ENCODE assay signal across 12 cellular contexts in the genomic region with DNA sequence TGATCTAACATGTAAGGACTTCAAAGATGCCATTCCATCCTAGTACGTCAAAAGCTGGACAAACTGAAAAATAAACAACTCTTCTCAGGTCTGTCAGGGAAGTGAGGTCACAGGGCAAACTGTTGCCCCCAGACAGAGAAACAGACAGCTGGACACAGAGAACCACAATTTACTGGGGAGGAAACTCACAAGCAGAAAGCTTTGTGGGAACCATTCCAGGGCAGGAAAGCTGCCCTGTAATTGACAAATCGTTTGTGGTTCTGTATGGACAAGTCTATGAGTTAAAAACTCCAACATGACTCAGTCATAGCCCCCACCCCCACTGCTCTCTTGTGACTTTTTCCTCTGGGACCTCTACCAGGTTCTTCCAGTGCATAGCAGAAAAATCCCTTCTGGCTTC. TPM values are rescaled to one million over a fixed set of nuclear protein-coding genes. Genes with fewer than 3 reads are reported as not detected.
DNase-seq lines count a peak whose midpoint lies in the region; ATAC-seq, FAIRE-seq and TF ChIP-seq lines count a peak whose summit lies in the region.
"Had no signal": no experiment of that assay in that cellular context is flagged by ENCODE, and none has a peak within 500 bp of the region (broad histone marks: within the 10 kb centered on the region; RNA-seq: fewer than 3 reads in every experiment).

No MANE protein-coding gene starts in this region.

- H4K20me1 ChIP-seq in astrocyte (ENCODE audit: insufficient read depth, low read length), result no peaks in the 10 kb centered on the region

- no peak overlapping the region for H2AFZ ChIP-seq in astrocyte (ENCODE audit: low read depth, low read length)

- peaks cover 15% of the 10 kb centered on the region for H3K9me3 Mint-ChIP-seq in MCF 10A (ENCODE audit: unreplicated experiment)
- H3K9me3 Mint-ChIP-seq in astrocyte (ENCODE audit: unreplicated experiment), result peaks cover 24% of the 10 kb centered on the region

- H3K4me1 Mint-ChIP-seq in MCF 10A (ENCODE audit: insufficient read depth, unreplicated experiment), result peaks cover 11% of the 10 kb centered on the region
- H3K4me1 Mint-ChIP-seq in astrocyte (ENCODE audit: low read depth, unreplicated experiment), result peaks cover 9% of the 10 kb centered on the region

- TF ChIP-seq CTCF in MCF 10A (IDR thresholded peaks at IDR 0.05; ENCODE audit: unreplicated experiment) (no peak), breast epithelium (IDR thresholded peaks at IDR 0.05) (no peak), astrocyte (IDR thresholded peaks at IDR 0.05; ENCODE audit: insufficient read depth, low read depth, low read length) (no peak)

- no peak overlapping the region for H3K27ac Mint-ChIP-seq in MCF 10A (ENCODE audit: low read depth, unreplicated experiment)
- peak overlapping the region; percentile 92 for H3K27ac Mint-ChIP-seq in astrocyte (ENCODE audit: unreplicated experiment)
- H3K27ac Mint-ChIP-seq: T-cell, type B pancreatic cell had no signal

- ATAC-seq in GM19395 (IDR thresholded peaks at IDR 0.05; ENCODE audit: unreplicated experiment), result no peak
- ATAC-seq in GM19023 (IDR thresholded peaks at IDR 0.05; ENCODE audit: unreplicated experiment), result no peak
- ATAC-seq: left colon, T-cell had no signal

- H3K27me3 ChIP-seq in breast epithelium (no peaks in the 10 kb centered on the region), astrocyte (ENCODE audit: insufficient read depth, low read length) (no peaks in the 10 kb centered on the region), H7 (ENCODE audit: control insufficient read depth, insufficient read depth, low read length) (no peaks in the 10 kb centered on the region)

- H3K4me2 ChIP-seq in astrocyte (ENCODE audit: low read length), result peak overlapping the region; percentile 49

- no TSS peak for BruUV-seq in MCF 10A (replicated peaks; lab: Mats Ljungman, UMichigan)

- intact Hi-C loops in MCF 10A (cut with micrococcal nuclease) (no loop called here), breast epithelium (cut with DNase I; ENCODE audit: low total_unique reads) (no loop called here)

- no peak overlapping the region for H3K4me3 Mint-ChIP-seq in MCF 10A (ENCODE audit: unreplicated experiment)
- H3K4me3 Mint-ChIP-seq in astrocyte (ENCODE audit: unreplicated experiment), result no peak overlapping the region
- H3K4me3 Mint-ChIP-seq: T-cell, type B pancreatic cell had no signal

- H3K36me3 Mint-ChIP-seq in MCF 10A (ENCODE audit: insufficient read depth, unreplicated experiment) (no peaks in the 10 kb centered on the region), astrocyte (ENCODE audit: low read depth, unreplicated experiment) (peaks cover 6% of the 10 kb centered on the region)
- H3K36me3 Mint-ChIP-seq: T-cell, type B pancreatic cell had no signal

- H3K36me3 ChIP-seq in breast epithelium (no peaks in the 10 kb centered on the region), astrocyte (ENCODE audit: insufficient read depth, low read length) (no peaks in the 10 kb centered on the region), H7 (replicated peaks; ENCODE audit: control insufficient read depth, insufficient read depth, low read length) (no peaks in the 10 kb centered on the region)

- POLR2A ChIA-PET in MCF 10A (lab: Yijun Ruan, JAX), result interaction anchor here (0.7 to 3.9 kb wide), 8 partner anchors 15 to 1207 kb away, joined by 3 to 44 read pairs (median 4); partner anchors contain the start of genes MCEE, MPHOSPH10 and NAGK

- H3K9me3 ChIP-seq in breast epithelium (no peaks in the 10 kb centered on the region), astrocyte (ENCODE audit: insufficient read depth, low read depth, low read length) (no peaks in the 10 kb centered on the region)

- H3K27me3 Mint-ChIP-seq in MCF 10A (ENCODE audit: insufficient read depth, unreplicated experiment), result no peaks in the 10 kb centered on the region
- no peaks in the 10 kb centered on the region for H3K27me3 Mint-ChIP-seq in astrocyte (ENCODE audit: low read depth, unreplicated experiment)

- H3K4me1 ChIP-seq in breast epithelium (no peaks in the 10 kb centered on the region), astrocyte (ENCODE audit: insufficient read depth, low read length) (peaks cover 3% of the 10 kb centered on the region)

- H3K9ac ChIP-seq in astrocyte (ENCODE audit: low read length), result peak overlapping the region; percentile 13

- CTCF ChIA-PET in MCF 10A (lab: Yijun Ruan, JAX), result interaction anchor here (1.0 to 4.4 kb wide), 4 partner anchors 10 to 100 kb away, joined by 3 to 30 read pairs (median 19); partner anchors contain the start of genes MCEE and MPHOSPH10

- H3K27ac ChIP-seq in breast epithelium, result no peak overlapping the region
- peak overlapping the region; percentile 18 for H3K27ac ChIP-seq in astrocyte (ENCODE audit: low read depth, low read length)

- FAIRE-seq in astrocyte (lab: Jason Lieb, UNC), result no peak

- TF ChIP-seq POLR2A in breast epithelium (IDR thresholded peaks at IDR 0.05), result no peak

- DNase-seq in MCF 10A (ENCODE audit: unreplicated experiment), result peak; percentile 48
- no peak for DNase-seq in breast epithelium (ENCODE audit: low spot score in 2 of 2)
- peak; percentile 96 for DNase-seq in astrocyte (ENCODE audit: low read depth)
- peak; percentile 36 for DNase-seq in glomerular endothelial cell (ENCODE audit: extremely low read depth, low read depth, low spot score)
- no peak for DNase-seq in stimulated activated CD4-positive, alpha-beta T cell treated with anti-CD3 and anti-CD28 coated beads, Interleukin-2, amount 100 ng/mL, for 24 hours
- DNase-seq in H7, result no peak
- DNase-seq: ACHN, left colon, T-cell had no signal

- no peak overlapping the region for H3K4me3 ChIP-seq in breast epithelium
- H3K4me3 ChIP-seq in astrocyte (ENCODE audit: insufficient read depth, low read depth, low read length), result no peak overlapping the region
- no peak overlapping the region for H3K4me3 ChIP-seq in H7 (ENCODE audit: insufficient read depth, low read depth, low read length)

- no peaks in the 10 kb centered on the region for H3K79me2 ChIP-seq in astrocyte (ENCODE audit: insufficient read depth, low read length)

RNA-seq across cellular contexts. Expression of gene MCEE, which starts 28.4 kb away (rescaled TPM):
- 14.7 and 14.9 TPM in 2 replicates for total RNA-seq in MCF 10A (2022)
- total RNA-seq in breast epithelium, result 10 to 100 TPM; 16.0 to 33.8 (median 27.5) TPM
- 13.1 and 18.3 TPM in 2 replicates for total RNA-seq in astrocyte
- total RNA-seq in glomerular endothelial cell, result 5.6 and 7.2 TPM in 2 replicates
- total RNA-seq in H7 (2014; rRNA removed; shearing (Covaris generic)), result 11.2 and 18.4 TPM in 2 replicates

RNA-seq across cellular contexts. Expression of gene MPHOSPH10, which starts 28.8 kb away (rescaled TPM):
- total RNA-seq in MCF 10A (2022), result 31.4 and 32.8 TPM in 2 replicates
- total RNA-seq in breast epithelium, result 10 to 100 TPM; 24.8 to 32.1 (median 27.5) TPM
- total RNA-seq in astrocyte, result 40.1 and 41.1 TPM in 2 replicates
- total RNA-seq in glomerular endothelial cell, result 17.9 and 23.2 TPM in 2 replicates
- 12.5 and 17.9 TPM in 2 replicates for total RNA-seq in H7 (2014; rRNA removed; shearing (Covaris generic))

RNA-seq across cellular contexts. Expression of gene NAGK, which starts 33.2 kb away (rescaled TPM):
- total RNA-seq in MCF 10A (2022) (30.9 and 45.7 TPM in 2 replicates), breast epithelium (100 to 1,000 TPM in 1 of 3 donors, 10 to 100 TPM in 2; 71.5 to 115 (median 75.1) TPM), astrocyte (133 and 135 TPM in 2 replicates), glomerular endothelial cell (158 and 219 TPM in 2 replicates)
- total RNA-seq in H7 (2014; rRNA removed; shearing (Covaris generic)), result 40.9 and 51.7 TPM in 2 replicates

Comparison
In these comparisons a context has a peak if more than half of its experiments do, and no peak if none do; other contexts are left out.
1. DNase-seq: peak in MCF 10A (single experiment), astrocyte (single experiment) and glomerular endothelial cell (single experiment); none in breast epithelium (0 of 2), stimulated activated CD4-positive, alpha-beta T cell treated with anti-CD3 and anti-CD28 coated beads, Interleukin-2, amount 100 ng/mL, for 24 hours (0 of 2) and H7 (single experiment).